ENCODE assay signal across 8 cellular contexts in the genomic region with DNA sequence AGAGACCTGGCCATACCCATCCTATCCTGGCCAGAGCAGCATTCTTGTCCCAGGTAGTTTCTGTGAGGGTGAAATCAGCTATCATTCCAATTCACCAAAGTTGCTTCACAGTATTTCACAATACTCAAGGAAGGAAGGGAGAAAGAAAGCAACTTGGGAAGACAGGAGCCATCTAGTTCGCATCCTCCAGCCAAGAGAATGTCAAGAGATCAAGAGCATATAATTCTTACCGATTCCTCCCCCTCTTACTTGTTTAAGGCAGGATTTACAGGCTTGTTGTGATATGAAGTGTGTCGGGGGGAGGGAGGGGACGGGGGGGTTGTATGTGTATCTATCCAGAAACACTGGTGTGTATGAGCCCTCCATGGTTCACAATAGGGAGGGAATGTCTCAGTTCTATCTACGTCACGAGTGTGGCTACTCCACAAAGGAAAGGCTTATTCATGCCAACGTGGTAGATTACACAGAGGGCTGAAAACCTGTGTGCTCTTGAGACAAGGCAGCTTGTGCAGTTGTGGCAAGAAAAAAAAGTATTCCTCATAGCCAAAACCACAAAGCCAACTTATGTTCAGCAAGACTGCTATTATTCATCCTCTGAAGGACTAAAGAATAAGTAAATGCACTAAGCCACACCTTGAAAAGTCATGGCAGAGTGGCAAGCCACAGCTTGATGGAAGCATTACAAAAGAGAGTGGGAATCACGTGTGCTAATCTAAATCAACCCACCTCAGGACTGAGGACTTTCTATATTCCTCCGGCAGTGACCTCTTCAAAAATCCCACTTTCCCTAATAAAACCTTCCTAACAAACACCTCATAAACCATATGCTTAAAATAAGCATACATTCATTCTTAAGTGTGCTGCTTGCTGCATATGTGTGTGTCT. TPM values are rescaled to one million over a fixed set of nuclear protein-coding genes. Genes with fewer than 3 reads are reported as not detected.
DNase-seq lines count a peak whose midpoint lies in the region; ATAC-seq, FAIRE-seq and TF ChIP-seq lines count a peak whose summit lies in the region.

No MANE protein-coding gene starts in this region.

- no peak overlapping the region for H3K9ac ChIP-seq in colonic mucosa (ENCODE audit: low read depth in 2 of 2, low read length in 2 of 2)

- WGBS in psoas muscle, 3 donors = 48 to 65% (median 52%) methylated on average over 9 of the region's 9 CpGs

- no peak for FAIRE-seq in frontal cortex (lab: Jason Lieb, UNC)

- H3K4me3 ChIP-seq in colonic mucosa = no peak overlapping the region
- H3K4me3 ChIP-seq in psoas muscle = peak overlapping the region; percentile 12

- H3K27ac ChIP-seq in colonic mucosa = peak overlapping the region; percentile 14
- peak overlapping the region; percentile 95 for H3K27ac ChIP-seq in psoas muscle

- no peaks in the 10 kb centered on the region for H3K27me3 ChIP-seq in colonic mucosa
- no peaks in the 10 kb centered on the region for H3K27me3 ChIP-seq in psoas muscle (ENCODE audit: insufficient read depth in 3 of 3, low read length in 2 of 3)

- peak in 1 of 4 donors; percentile 4 for ATAC-seq in psoas muscle
- ATAC-seq in HG02571 (IDR thresholded peaks at IDR 0.05; ENCODE audit: unreplicated experiment) = no peak

- TF ChIP-seq CTCF in colonic mucosa (IDR thresholded peaks at IDR 0.05) = no peak
- TF ChIP-seq CTCF in psoas muscle (IDR thresholded peaks at IDR 0.05) = no peak

- H3K4me1 ChIP-seq in colonic mucosa = peaks cover 8% of the 10 kb centered on the region
- H3K4me1 ChIP-seq in psoas muscle = peaks cover 85% of the 10 kb centered on the region

- H3K9me3 ChIP-seq in colonic mucosa (no peaks in the 10 kb centered on the region), psoas muscle (no peaks in the 10 kb centered on the region)

- intact Hi-C loops in colonic mucosa (cut with DNase I) = no loop called here
- intact Hi-C loops in psoas muscle (cut with DNase I) = loop anchor here in 1 of 2 donors (5.0 kb wide), 1 partner anchor 36 kb away; a partner anchor contains a TSS

- no peaks in the 10 kb centered on the region for H3K36me3 ChIP-seq in colonic mucosa
- H3K36me3 ChIP-seq in psoas muscle (ENCODE audit: insufficient read depth in 1 of 2, low read depth in 1 of 2) = peaks cover 19 to 30% of the 10 kb centered on the region in 2 donors

- DNase-seq in Daoy (ENCODE audit: low read depth) (peak; percentile 92), NCI-H2227 (lab: John Stamatoyannopoulos, UW; ENCODE audit: unreplicated experiment) (peak; percentile 51), colonic mucosa (no peak), psoas muscle (no peak), NCI-H1930 (lab: John Stamatoyannopoulos, UW) (no peak), mesenteric fat pad (ENCODE audit: low spot score) (no peak), frontal cortex (ENCODE audit: low spot score in 2 of 2) (no peak)

RNA-seq across cellular contexts. Expression of a gene that starts 35.0 kb away (rescaled TPM):
- 65.4 and 136 TPM in 2 replicates for total RNA-seq in Daoy (2014; rRNA removed; shearing (Covaris generic))
- total RNA-seq in colonic mucosa (100 to 1,000 TPM; 112 to 166 TPM), psoas muscle (10 to 100 TPM; 32.4 to 67.1 (median 59.2) TPM), mesenteric fat pad (241 TPM), frontal cortex (171 TPM)
- 10 to 100 TPM; 16.9 to 40.5 (median 19.4) TPM for polyA plus RNA-seq in psoas muscle

Comparison
In these comparisons a context has a peak if more than half of its experiments do, and no peak if none do; other contexts are left out.
1. DNase-seq: peak in Daoy (single experiment) and NCI-H2227 (single experiment); none in colonic mucosa (single experiment), psoas muscle (0 of 2), NCI-H1930 (0 of 2), mesenteric fat pad (single experiment) and frontal cortex (0 of 2).